Comparison of ENCODE assay signal across 10 cellular contexts in genomic region chr15:98805434-98806274, GRCh38.
A peak's percentile ranks its signal among the peaks of the same experiment; 100 is the strongest.
DNase-seq lines count a peak whose midpoint lies in the region; ATAC-seq and TF ChIP-seq lines count a peak whose summit lies in the region.
"Had no signal": no experiment of that assay in that cellular context is flagged by ENCODE, and none has a peak within 500 bp of the region (broad histone marks: within the 10 kb centered on the region; RNA-seq: fewer than 3 reads in every experiment).

No MANE protein-coding gene starts in this region.

- no TSS peak for BruUV-seq in Calu3 (replicated peaks; lab: Mats Ljungman, UMichigan)

- ATAC-seq in natural killer cell treated with Interleukin-12 subunit alpha and Interleukin-12 subunit beta and Interleukin-15 and Interleukin-18, amount 100 ng/mL, for 72 hours, result no peak
- no peak for ATAC-seq in effector memory CD8-positive, alpha-beta T cell (replicated peaks)
- ATAC-seq: left lung had no signal

- no peak for DNase-seq in Calu3
- peak; percentile 73 for DNase-seq in HT-29 (ENCODE audit: low spot score)
- no peak for DNase-seq in nephron progenitor cell
- no peak for DNase-seq in natural killer cell treated with Interleukin-12 subunit alpha and Interleukin-12 subunit beta and Interleukin-15 and Interleukin-18, amount 100 ng/mL, for 72 hours (ENCODE audit: low spot score)
- DNase-seq in NOMO-1 treated with dmso at 0.1 percent for 144 hours (lab: John Stamatoyannopoulos, UW; ENCODE audit: unreplicated experiment), result no peak
- DNase-seq in NCI-H2107 (lab: John Stamatoyannopoulos, UW), result no peak
- DNase-seq in effector memory CD8-positive, alpha-beta T cell, result no peak
- DNase-seq: left lung, tibial artery had no signal

- intact Hi-C loops in Calu3 (cut with micrococcal nuclease; ENCODE audit: unreplicated experiment), result loop anchor here (10.0 kb wide), 1 partner anchor 361 kb away; no protein-coding TSS in a partner anchor

- peak overlapping the region; percentile 27 for H3K27ac Mint-ChIP-seq in Calu3 (ENCODE audit: unreplicated experiment)
- peak overlapping the region in 3 of 5 experiments; percentile 4 to 56 (median 24) for H3K27ac Mint-ChIP-seq in brain
- peak overlapping the region; percentile 29 for H3K27ac Mint-ChIP-seq in nephron progenitor cell
- no peak overlapping the region for H3K27ac Mint-ChIP-seq in natural killer cell treated with Interleukin-12 subunit alpha and Interleukin-12 subunit beta and Interleukin-15 and Interleukin-18, amount 100 ng/mL, for 72 hours
- H3K27ac Mint-ChIP-seq in effector memory CD8-positive, alpha-beta T cell, result no peak overlapping the region

- H3K4me1 Mint-ChIP-seq in Calu3 (ENCODE audit: low read depth, unreplicated experiment), result peaks cover 50% of the 10 kb centered on the region
- H3K4me1 Mint-ChIP-seq in brain, result peaks cover 60% of the 10 kb centered on the region
- H3K4me1 Mint-ChIP-seq in nephron progenitor cell, result peaks cover 56% of the 10 kb centered on the region
- peaks cover 7 to 19% of the 10 kb centered on the region in 2 donors for H3K4me1 Mint-ChIP-seq in natural killer cell treated with Interleukin-12 subunit alpha and Interleukin-12 subunit beta and Interleukin-15 and Interleukin-18, amount 100 ng/mL, for 72 hours (ENCODE audit: low read depth in 2 of 2)
- H3K4me1 Mint-ChIP-seq in effector memory CD8-positive, alpha-beta T cell (ENCODE audit: low read depth in 2 of 2), result peaks cover 0 to 15% of the 10 kb centered on the region in 2 donors

- H3K36me3 Mint-ChIP-seq in Calu3 (ENCODE audit: insufficient read depth, unreplicated experiment), result peaks cover 14% of the 10 kb centered on the region
- H3K36me3 Mint-ChIP-seq in brain, result peaks cover 4% of the 10 kb centered on the region
- peaks cover 20% of the 10 kb centered on the region for H3K36me3 Mint-ChIP-seq in nephron progenitor cell (ENCODE audit: low read depth)
- H3K36me3 Mint-ChIP-seq in natural killer cell treated with Interleukin-12 subunit alpha and Interleukin-12 subunit beta and Interleukin-15 and Interleukin-18, amount 100 ng/mL, for 72 hours, result no peaks in the 10 kb centered on the region
- H3K36me3 Mint-ChIP-seq in effector memory CD8-positive, alpha-beta T cell (ENCODE audit: insufficient read depth), result no peaks in the 10 kb centered on the region

- TF ChIP-seq CTCF in Calu3 (IDR thresholded peaks at IDR 0.05; ENCODE audit: unreplicated experiment), result no peak
- TF ChIP-seq CTCF in brain (conservative IDR thresholded peaks at IDR 0.05), result peak in 1 of 2 experiments; percentile 39
- TF ChIP-seq CTCF in nephron progenitor cell (IDR thresholded peaks at IDR 0.05), result peak; percentile 15

- H3K4me3 Mint-ChIP-seq in Calu3 (ENCODE audit: low read depth, unreplicated experiment), result no peak overlapping the region
- no peak overlapping the region for H3K4me3 Mint-ChIP-seq in brain
- H3K4me3 Mint-ChIP-seq in nephron progenitor cell, result no peak overlapping the region
- H3K4me3 Mint-ChIP-seq in natural killer cell treated with Interleukin-12 subunit alpha and Interleukin-12 subunit beta and Interleukin-15 and Interleukin-18, amount 100 ng/mL, for 72 hours, result no peak overlapping the region
- H3K4me3 Mint-ChIP-seq in effector memory CD8-positive, alpha-beta T cell, result no peak overlapping the region

- H3K9me3 Mint-ChIP-seq in Calu3 (ENCODE audit: low read depth, unreplicated experiment), result no peaks in the 10 kb centered on the region
- H3K9me3 Mint-ChIP-seq in brain, result peaks cover 0 to 5% (median 0%) of the 10 kb centered on the region in 5 experiments
- H3K9me3 Mint-ChIP-seq in nephron progenitor cell, result peaks cover 10% of the 10 kb centered on the region
- no peaks in the 10 kb centered on the region for H3K9me3 Mint-ChIP-seq in natural killer cell treated with Interleukin-12 subunit alpha and Interleukin-12 subunit beta and Interleukin-15 and Interleukin-18, amount 100 ng/mL, for 72 hours
- H3K9me3 Mint-ChIP-seq in effector memory CD8-positive, alpha-beta T cell, result no peaks in the 10 kb centered on the region

- H3K27me3 Mint-ChIP-seq in Calu3 (ENCODE audit: unreplicated experiment) (no peaks in the 10 kb centered on the region), brain (peaks cover 4% of the 10 kb centered on the region), nephron progenitor cell (ENCODE audit: low read depth, poor library complexity) (no peaks in the 10 kb centered on the region)
- H3K27me3 Mint-ChIP-seq in natural killer cell treated with Interleukin-12 subunit alpha and Interleukin-12 subunit beta and Interleukin-15 and Interleukin-18, amount 100 ng/mL, for 72 hours, result no peaks in the 10 kb centered on the region
- peaks cover 0 to 11% of the 10 kb centered on the region in 2 donors for H3K27me3 Mint-ChIP-seq in effector memory CD8-positive, alpha-beta T cell

- CTCF ChIA-PET in Calu3 (lab: Charles Lee), result interaction anchor here (0.8 kb wide), 1 partner anchor 42 kb away, joined by 3 read pairs; no protein-coding TSS in a partner anchor

Comparison
In these comparisons a context has a peak if more than half of its experiments do, and no peak if none do; other contexts are left out.
1. H3K27ac Mint-ChIP-seq: peak in Calu3 (single experiment), brain (3 of 5) and nephron progenitor cell (single experiment); none in natural killer cell treated with Interleukin-12 subunit alpha and Interleukin-12 subunit beta and Interleukin-15 and Interleukin-18, amount 100 ng/mL, for 72 hours (0 of 2) and effector memory CD8-positive, alpha-beta T cell (0 of 2).